8 cellular contexts compared by ENCODE assay signal in the genomic region with DNA sequence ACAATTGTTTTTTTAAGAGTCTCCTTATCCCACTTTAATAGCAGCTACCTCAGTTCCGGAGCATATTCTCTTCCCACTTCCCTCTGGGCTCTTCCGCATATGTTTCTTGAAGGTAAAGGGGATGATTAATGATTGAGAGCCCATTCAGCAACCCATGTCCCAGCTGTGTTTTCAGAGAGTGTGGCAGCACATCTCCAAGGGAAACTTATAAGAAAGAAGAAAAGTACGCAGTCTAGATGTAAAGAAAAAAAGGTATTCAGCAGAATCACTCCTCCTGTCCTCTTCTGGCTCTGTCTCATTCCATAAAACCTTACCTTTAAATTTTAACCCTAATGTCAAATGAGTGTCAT. TPM values are rescaled to one million over a fixed set of nuclear protein-coding genes. Genes with fewer than 3 reads are reported as not detected.
A peak's percentile ranks its signal among the peaks of the same experiment; 100 is the strongest.
DNase-seq lines count a peak whose midpoint lies in the region; ATAC-seq and TF ChIP-seq lines count a peak whose summit lies in the region.

No MANE protein-coding gene starts in this region.

- no peaks in the 10 kb centered on the region for H3K27me3 ChIP-seq in BE2C
- H3K27me3 ChIP-seq in SK-N-SH (ENCODE audit: insufficient read depth): no peaks in the 10 kb centered on the region

- intact Hi-C loops in posterior vena cava (cut with DNase I): no loop called here

- TF ChIP-seq EP300 in SK-N-SH (IDR thresholded peaks at IDR 0.05; ENCODE audit: borderline replicate concordance in 1 of 2, low read depth in 1 of 2, low read length in 1 of 2): no peak

- no peaks in the 10 kb centered on the region for H3K79me2 ChIP-seq in SK-N-SH (ENCODE audit: insufficient read depth)

- 35% methylated on average over 3 of the region's 3 CpGs for WGBS in SK-N-SH (ENCODE audit: low lambda C conversion rate)

- no peaks in the 10 kb centered on the region for H3F3A ChIP-seq in SK-N-SH (replicated peaks; ENCODE audit: insufficient read depth)

- POLR2A ChIA-PET in SK-N-SH (lab: Yijun Ruan, JAX): no interaction called here

- H3K4me3 ChIP-seq in BE2C (ENCODE audit: low read depth, low read length) (peak overlapping the region; percentile 80), SK-N-SH (ENCODE audit: low read depth in 2 of 2, low read length in 1 of 2) (peak overlapping the region; percentile 72 to 80)

- peak overlapping the region; percentile 93 for H2AFZ ChIP-seq in SK-N-SH (ENCODE audit: low read depth)

- no peaks in the 10 kb centered on the region for H3K9me2 ChIP-seq in SK-N-SH

- no peak for TF ChIP-seq RAD21 in SK-N-SH (IDR thresholded peaks at IDR 0.05; ENCODE audit: low read length)

- H3K4me2 ChIP-seq in SK-N-SH: peak overlapping the region; percentile 93

- H3K36me3 ChIP-seq in BE2C (no peaks in the 10 kb centered on the region), SK-N-SH (replicated peaks in 1 of 2; ENCODE audit: control insufficient read depth in 1 of 2, insufficient read depth in 2 of 2, low read length in 1 of 2) (no peaks in the 10 kb centered on the region)

- H3K4me1 ChIP-seq in BE2C (no peaks in the 10 kb centered on the region), SK-N-SH (ENCODE audit: control insufficient read depth in 1 of 2, insufficient read depth in 2 of 2, low read depth in 1 of 2, low read length in 1 of 2) (peaks cover 0 to 7% of the 10 kb centered on the region in 2 experiments; a peak in 2 of 4 replicates)

- H3K9me3 ChIP-seq in BE2C: no peaks in the 10 kb centered on the region
- H3K9me3 ChIP-seq in SK-N-SH: no peaks in the 10 kb centered on the region

- no peaks in the 10 kb centered on the region for H4K20me1 ChIP-seq in SK-N-SH (ENCODE audit: insufficient read depth)

- CTCF ChIA-PET in SK-N-SH (lab: Yijun Ruan, JAX): interaction anchor here (1.1 to 3.1 kb wide), 3 partner anchors 12 to 30 kb away, joined by 3 to 24 read pairs (median 3); no protein-coding TSS in a partner anchor

- peak; percentile 19 for ATAC-seq in GM21723 (IDR thresholded peaks at IDR 0.05; ENCODE audit: unreplicated experiment)

- H3K27ac ChIP-seq in SK-N-SH (ENCODE audit: low read depth in 2 of 2, low read length in 1 of 2): peak overlapping the region in 1 of 2 experiments; percentile 86; a peak in 2 of 4 replicates

- DNase-seq in BE2C (no peak), SK-N-SH (no peak), inferior parietal cortex (ENCODE audit: extremely low spot score) (peak; percentile 24), NCI-H128 (lab: John Stamatoyannopoulos, UW; ENCODE audit: unreplicated experiment) (no peak), AML-193 (lab: John Stamatoyannopoulos, UW) (no peak), posterior vena cava (ENCODE audit: low spot score) (no peak), hippocampal formation (lab: John Stamatoyannopoulos, UW) (no peak)

- TF ChIP-seq CTCF in BE2C (IDR thresholded peaks at IDR 0.05; ENCODE audit: low read depth, low read length): no peak
- TF ChIP-seq CTCF in SK-N-SH (IDR thresholded peaks at IDR 0.05): no peak

- H3K9ac ChIP-seq in SK-N-SH: peak overlapping the region; percentile 35; the same call in 1 of the 2 replicates

TF ChIP-seq in SK-N-SH, 30 proteins besides CTCF, POLR2A, EP300 and RAD21:
- TF ChIP-seq FOXJ3 (CRISPR knock-in tag; IDR thresholded peaks at IDR 0.05) (no peak), FOXM1 (IDR thresholded peaks at IDR 0.05; ENCODE audit: low read depth) (no peak), RXRA (IDR thresholded peaks at IDR 0.05; ENCODE audit: borderline replicate concordance, low read depth) (no peak), ELF1 (IDR thresholded peaks at IDR 0.05) (no peak), MEF2A (IDR thresholded peaks at IDR 0.05; ENCODE audit: borderline replicate concordance, low read depth) (no peak), NFIC (IDR thresholded peaks at IDR 0.05; ENCODE audit: borderline replicate concordance) (no peak), RFX5 (IDR thresholded peaks at IDR 0.05; ENCODE audit: low read length) (no peak), SMC3 (IDR thresholded peaks at IDR 0.05; ENCODE audit: low read depth, low read length) (no peak), RCOR1 (IDR thresholded peaks at IDR 0.05; ENCODE audit: low read length) (no peak), MXI1 (IDR thresholded peaks at IDR 0.05; ENCODE audit: low read depth, low read length) (no peak), YY1 (IDR thresholded peaks at IDR 0.05; ENCODE audit: low read depth) (no peak), SIN3A (IDR thresholded peaks at IDR 0.05; ENCODE audit: borderline replicate concordance, low read depth, low read length) (no peak)
- TF ChIP-seq, protein P1, sequence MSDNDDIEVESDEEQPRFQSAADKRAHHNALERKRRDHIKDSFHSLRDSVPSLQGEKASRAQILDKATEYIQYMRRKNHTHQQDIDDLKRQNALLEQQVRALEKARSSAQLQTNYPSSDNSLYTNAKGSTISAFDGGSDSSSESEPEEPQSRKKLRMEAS (IDR thresholded peaks at IDR 0.05; ENCODE audit: low read depth): no peak
- TF ChIP-seq, protein P2, sequence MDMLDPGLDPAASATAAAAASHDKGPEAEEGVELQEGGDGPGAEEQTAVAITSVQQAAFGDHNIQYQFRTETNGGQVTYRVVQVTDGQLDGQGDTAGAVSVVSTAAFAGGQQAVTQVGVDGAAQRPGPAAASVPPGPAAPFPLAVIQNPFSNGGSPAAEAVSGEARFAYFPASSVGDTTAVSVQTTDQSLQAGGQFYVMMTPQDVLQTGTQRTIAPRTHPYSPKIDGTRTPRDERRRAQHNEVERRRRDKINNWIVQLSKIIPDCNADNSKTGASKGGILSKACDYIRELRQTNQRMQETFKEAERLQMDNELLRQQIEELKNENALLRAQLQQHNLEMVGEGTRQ (IDR thresholded peaks at IDR 0.05; ENCODE audit: borderline replicate concordance, low read depth, low read length): no peak

RNA-seq across cellular contexts. Expression of gene ANKRD7, which starts 9.7 kb away (rescaled TPM):
- 0.60 TPM for polyA plus RNA-seq in BE2C (2012; ENCODE audit: insufficient read depth, insufficient read length, low read depth)
- 0.42 and 0.44 TPM in 2 replicates for polyA plus RNA-seq in SK-N-SH (2012; rRNA removed)
- polyA plus RNA-seq in SK-N-SH (2012; cell fraction: cytosol; rRNA removed): 0.43 and 0.59 TPM in 2 replicates
- polyA plus RNA-seq in SK-N-SH (2012; cell fraction: nucleus; rRNA removed): 0.45 and 0.98 TPM in 2 replicates
- under 1 TPM; 0.48 to 0.93 TPM for total RNA-seq in posterior vena cava

RNA-seq across cellular contexts. Expression of gene LSM8, which starts 30.8 kb away (rescaled TPM):
- 19.9 TPM for polyA plus RNA-seq in BE2C (2012; ENCODE audit: insufficient read depth, insufficient read length, low read depth)
- 42.3 and 52.8 TPM in 2 replicates for polyA plus RNA-seq in SK-N-SH (2012; rRNA removed)
- 75.6 and 91.1 TPM in 2 replicates for polyA plus RNA-seq in SK-N-SH (2012; cell fraction: cytosol; rRNA removed)
- polyA plus RNA-seq in SK-N-SH (2012; cell fraction: nucleus; rRNA removed): 34.6 and 38.7 TPM in 2 replicates
- total RNA-seq in posterior vena cava: 10 to 100 TPM; 20.8 to 23.4 TPM
